In the genomic region with DNA sequence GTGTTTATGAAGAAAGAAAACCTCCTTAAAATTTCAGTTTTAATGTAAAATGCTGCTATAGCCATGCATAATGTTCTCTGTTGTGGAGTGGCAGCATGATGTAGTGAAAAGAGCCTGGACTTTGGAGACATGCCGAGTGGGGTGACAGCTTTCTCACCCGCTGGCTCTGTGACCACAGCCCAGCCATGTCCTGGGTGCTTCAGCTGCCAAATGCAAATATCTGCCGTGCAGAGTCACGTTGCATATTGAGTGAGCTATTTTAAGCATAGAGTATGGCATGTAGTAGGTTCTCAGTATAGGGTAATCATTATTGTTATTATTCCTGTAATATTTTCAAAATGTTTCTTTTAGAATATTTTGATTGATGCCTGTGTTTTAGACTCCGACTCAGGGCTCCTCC, we compare ENCODE assay signal across 12 cellular contexts. TPM values are rescaled to one million over a fixed set of nuclear protein-coding genes. Genes with fewer than 3 reads are reported as not detected.
DNase-seq lines count a peak whose midpoint lies in the region; ATAC-seq lines count a peak whose summit lies in the region.
"Had no signal": no experiment of that assay in that cellular context is flagged by ENCODE, and none has a peak within 500 bp of the region (broad histone marks: within the 10 kb centered on the region; RNA-seq: fewer than 3 reads in every experiment).

No MANE protein-coding gene starts in this region.

- peak overlapping the region; percentile 52 for H3K4me2 ChIP-seq in Karpas-422 (ENCODE audit: low read depth, low read length, poor library complexity, severe bottlenecking)

- no peaks in the 10 kb centered on the region for H3K27me3 ChIP-seq in Karpas-422 (ENCODE audit: low read length)

- peak overlapping the region; percentile 13 for H3K9ac ChIP-seq in Karpas-422 (ENCODE audit: low read length)

- intact Hi-C loops in Right ventricle myocardium inferior (cut with DNase I) (no loop called here), cardiac septum (cut with DNase I) (loop anchor here (10.0 kb wide), 1 partner anchor 329 kb away; no protein-coding TSS in a partner anchor), posterior cingulate gyrus (cut with DNase I) (no loop called here)

- H3K9me2 ChIP-seq in Karpas-422 (replicated peaks; ENCODE audit: insufficient read depth, low read length), result no peaks in the 10 kb centered on the region

- peaks cover 26% of the 10 kb centered on the region for H3K4me1 ChIP-seq in Karpas-422 (ENCODE audit: low read length)

- peak overlapping the region; percentile 48 for H3K27ac ChIP-seq in Karpas-422 (ENCODE audit: low read length)
- H3K27ac ChIP-seq: 22Rv1 had no signal

- H3K4me1 Mint-ChIP-seq in activated naive CD8-positive, alpha-beta T cell treated with anti-CD3 and anti-CD28 coated beads, Interleukin-2, amount 50 U/mL, for 24 hours, result peaks cover 11% of the 10 kb centered on the region

- 0 out of 2 replicates have a peak overlapping the region, but pooled peaks have one; percentile 11 for H3K4me3 ChIP-seq in Karpas-422 (ENCODE audit: low read length)

- DNase-seq in Right ventricle myocardium inferior (ENCODE audit: missing footprints), result no peak
- DNase-seq in cardiac septum (ENCODE audit: low spot score), result no peak
- peak; percentile 74 for DNase-seq in Karpas-422
- no peak for DNase-seq in posterior cingulate gyrus
- DNase-seq in activated naive CD8-positive, alpha-beta T cell treated with anti-CD3 and anti-CD28 coated beads, Interleukin-2, amount 50 U/mL, for 24 hours, result no peak
- no peak for DNase-seq in T-helper 9 cell
- no peak for DNase-seq in central memory CD4-positive, alpha-beta T cell
- DNase-seq: DMS79 treated with DMSO at 0.1 percent for 48 hours, islet precursor cell, NCI-H187 had no signal

- H3K36me3 Mint-ChIP-seq in activated naive CD8-positive, alpha-beta T cell treated with anti-CD3 and anti-CD28 coated beads, Interleukin-2, amount 50 U/mL, for 24 hours (ENCODE audit: low read depth), result peaks cover 54% of the 10 kb centered on the region

- peaks cover 37% of the 10 kb centered on the region; the same call in 1 of the 2 replicates for H3K36me3 ChIP-seq in Karpas-422 (ENCODE audit: insufficient read depth, low read length)

- H3K4me3 Mint-ChIP-seq in activated naive CD8-positive, alpha-beta T cell treated with anti-CD3 and anti-CD28 coated beads, Interleukin-2, amount 50 U/mL, for 24 hours, result no peak overlapping the region

- H3K27ac Mint-ChIP-seq in activated naive CD8-positive, alpha-beta T cell treated with anti-CD3 and anti-CD28 coated beads, Interleukin-2, amount 50 U/mL, for 24 hours, result no peak overlapping the region

- no peaks in the 10 kb centered on the region for H3K9me3 ChIP-seq in Karpas-422 (ENCODE audit: low read length)

- H2AFZ ChIP-seq in Karpas-422 (ENCODE audit: low read length), result no peak overlapping the region

- H3K79me2 ChIP-seq in Karpas-422 (ENCODE audit: low read length), result peaks cover 9% of the 10 kb centered on the region

- no peaks in the 10 kb centered on the region for H3K9me3 Mint-ChIP-seq in activated naive CD8-positive, alpha-beta T cell treated with anti-CD3 and anti-CD28 coated beads, Interleukin-2, amount 50 U/mL, for 24 hours

- ATAC-seq in Right ventricle myocardium inferior, result peak; percentile 84
- ATAC-seq in HG02870 (IDR thresholded peaks at IDR 0.05; ENCODE audit: unreplicated experiment), result peak; percentile 87
- ATAC-seq in activated naive CD8-positive, alpha-beta T cell treated with anti-CD3 and anti-CD28 coated beads, Interleukin-2, amount 50 U/mL, for 24 hours, result no peak

- H4K20me1 ChIP-seq in Karpas-422 (ENCODE audit: insufficient read depth, low read depth, low read length), result no peaks in the 10 kb centered on the region

- H3K27me3 Mint-ChIP-seq in activated naive CD8-positive, alpha-beta T cell treated with anti-CD3 and anti-CD28 coated beads, Interleukin-2, amount 50 U/mL, for 24 hours, result no peaks in the 10 kb centered on the region

RNA-seq across cellular contexts. Expression of a gene that starts 15.5 kb away (rescaled TPM):
- total RNA-seq in Right ventricle myocardium inferior (3.3 TPM), cardiac septum (3.1 TPM)
- total RNA-seq in Karpas-422 (2014; rRNA removed; shearing (Covaris generic); ENCODE audit: low replicate concordance), result 3.1 and 6.4 TPM in 2 replicates

RNA-seq across cellular contexts. Expression of a gene that starts 21.8 kb away (rescaled TPM):
- 13.3 TPM for total RNA-seq in Right ventricle myocardium inferior
- total RNA-seq in cardiac septum, result 12.9 TPM
- total RNA-seq in Karpas-422 (2014; rRNA removed; shearing (Covaris generic); ENCODE audit: low replicate concordance), result 21.6 and 72.3 TPM in 2 replicates

RNA-seq across cellular contexts. Expression of a gene that starts 21.9 kb away (rescaled TPM):
- total RNA-seq in Right ventricle myocardium inferior (33.1 TPM), cardiac septum (27.9 TPM)
- 51.0 and 116 TPM in 2 replicates for total RNA-seq in Karpas-422 (2014; rRNA removed; shearing (Covaris generic); ENCODE audit: low replicate concordance)

RNA-seq across cellular contexts. Expression of a gene that starts 53.5 kb away (rescaled TPM):
- total RNA-seq in Right ventricle myocardium inferior (4.9 TPM), cardiac septum (5.1 TPM)
- 36.4 and 41.6 TPM in 2 replicates for total RNA-seq in Karpas-422 (2014; rRNA removed; shearing (Covaris generic); ENCODE audit: low replicate concordance)

RNA-seq across cellular contexts. Expression of a gene that starts 56.7 kb away (rescaled TPM):
- total RNA-seq in Right ventricle myocardium inferior (9.8 TPM), cardiac septum (14.9 TPM)
- 33.3 and 39.0 TPM in 2 replicates for total RNA-seq in Karpas-422 (2014; rRNA removed; shearing (Covaris generic); ENCODE audit: low replicate concordance)
